Comparison of ENCODE assay signal across 2 cellular contexts in genomic region chr4:115927382-115927781, GRCh38.
TF ChIP-seq lines count a peak whose summit lies in the region.

No MANE protein-coding gene starts in this region.

TF ChIP-seq in IMR-90, 13 proteins besides CTCF, POLR2A, EP300 and RAD21:
- TF ChIP-seq MAZ (IDR thresholded peaks at IDR 0.05; ENCODE audit: borderline replicate concordance, low read depth, low read length) (no peak), MAFK (IDR thresholded peaks at IDR 0.05; ENCODE audit: low read depth, low read length) (peak; percentile 31; the same call in 1 of the 2 replicates), CHD1 (IDR thresholded peaks at IDR 0.05; ENCODE audit: low read depth, low read length) (no peak), MXI1 (IDR thresholded peaks at IDR 0.05; ENCODE audit: borderline replicate concordance, low read depth, low read length) (no peak), FOS (IDR thresholded peaks at IDR 0.05; ENCODE audit: low read depth, low read length) (no peak), RCOR1 (IDR thresholded peaks at IDR 0.05; ENCODE audit: insufficient replicate concordance, low read length) (no peak), ELK1 (IDR thresholded peaks at IDR 0.05; ENCODE audit: borderline replicate concordance, low read depth, low read length) (no peak)

TF ChIP-seq in K562, 482 proteins besides CTCF, POLR2A, EP300 and RAD21:
- TF ChIP-seq ZNF316 (IDR thresholded peaks at IDR 0.05) = 0 out of 2 replicates have a peak, but pooled peaks have one; percentile 23
- no peak for TF ChIP-seq TBP (optimal IDR thresholded peaks at IDR 0.05; ENCODE audit: low read depth, low read length)
- TF ChIP-seq EHMT2 (IDR thresholded peaks at IDR 0.05) = no peak
TF ChIP-seq in K562: peak in this region for 1.
